8 cellular contexts compared by ENCODE assay signal in the genomic region with DNA sequence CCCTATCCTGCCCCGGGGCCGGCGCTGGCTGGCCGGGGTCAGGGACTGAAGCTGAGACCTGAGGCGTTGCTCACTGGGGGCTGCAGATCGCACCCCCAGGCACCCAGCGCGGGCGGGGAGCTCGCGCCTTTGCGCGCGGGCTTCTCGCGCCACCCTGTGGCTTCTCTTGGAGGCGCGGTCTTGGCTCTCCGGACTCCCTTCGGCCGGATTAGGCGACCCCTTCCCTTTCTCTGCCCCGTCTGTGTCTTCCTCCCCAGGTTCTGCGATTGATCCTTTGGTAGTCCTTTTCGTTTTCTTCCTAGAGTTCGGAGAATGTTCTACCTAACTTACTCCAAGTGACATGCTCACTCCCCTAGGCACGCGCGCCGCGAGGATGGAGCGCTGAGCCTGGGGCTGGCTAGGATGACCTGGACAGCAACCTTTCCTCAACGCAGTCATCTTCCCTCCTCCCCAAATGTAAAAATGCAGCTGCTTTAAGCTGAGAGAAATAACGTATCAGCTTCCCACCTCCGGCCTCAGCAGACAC. TPM values are rescaled to one million over a fixed set of nuclear protein-coding genes. Genes with fewer than 3 reads are reported as not detected.
DNase-seq lines count a peak whose midpoint lies in the region; TF ChIP-seq lines count a peak whose summit lies in the region.

No MANE protein-coding gene starts in this region.

- peak overlapping the region in 1 of 3 experiments; percentile 21; a peak in 1 of 7 replicates for H3K27ac Mint-ChIP-seq in H9
- H3K27ac Mint-ChIP-seq in activated T-helper 2 cell treated with anti-CD3 and anti-CD28 coated beads, Interferon-gamma antibody, Interleukin-2, Interleukin-4, amounts not matched to agents 10 μg/mL and 5 μg/mL and 100 μg/mL, durations not matched to agents 14 hours and 24 hours and 36 hours, result peak overlapping the region; percentile 44

- no peak overlapping the region for H2BK15ac ChIP-seq in H9 (ENCODE audit: low read depth, low read length)

- peak; percentile 92 for TF ChIP-seq CTCF in C4-2B (conservative IDR thresholded peaks at IDR 0.05)
- TF ChIP-seq CTCF in H9 (conservative IDR thresholded peaks at IDR 0.05), result peak; percentile 89
- TF ChIP-seq CTCF in OCI-LY3 (IDR thresholded peaks at IDR 0.05; ENCODE audit: low read depth, low read length), result peak; percentile 95
- peak; percentile 65 to 77 (median 68) for TF ChIP-seq CTCF in transverse colon (IDR thresholded peaks at IDR 0.05)

- H3K27ac ChIP-seq in C4-2B, result no peak overlapping the region
- H3K27ac ChIP-seq in H9 (ENCODE audit: insufficient read length, low read depth, low read length), result no peak overlapping the region
- H3K27ac ChIP-seq in OCI-LY3 (ENCODE audit: low read length), result no peak overlapping the region
- H3K27ac ChIP-seq in transverse colon, result no peak overlapping the region

- H3K4me3 ChIP-seq in OCI-LY3 (ENCODE audit: low read length) (peak overlapping the region; percentile 76), transverse colon (peak overlapping the region in 3 of 4 donors; percentile 11 to 37 (median 15))

- TF ChIP-seq POLR2A in transverse colon (IDR thresholded peaks at IDR 0.05), result no peak

- H3K36me3 Mint-ChIP-seq in H9 (ENCODE audit: insufficient read depth in 1 of 3, low read depth in 3 of 3), result no peaks in the 10 kb centered on the region
- H3K36me3 Mint-ChIP-seq in activated T-helper 2 cell treated with anti-CD3 and anti-CD28 coated beads, Interferon-gamma antibody, Interleukin-2, Interleukin-4, amounts not matched to agents 10 μg/mL and 5 μg/mL and 100 μg/mL, durations not matched to agents 14 hours and 24 hours and 36 hours (ENCODE audit: low read depth), result peaks cover 38% of the 10 kb centered on the region

- peak; percentile 71 for DNase-seq in H9
- peak; percentile 48 for DNase-seq in activated T-helper 2 cell treated with anti-CD3 and anti-CD28 coated beads, Interferon-gamma antibody, Interleukin-2, Interleukin-4, amounts not matched to agents 10 μg/mL and 5 μg/mL and 100 μg/mL, durations not matched to agents 14 hours and 24 hours and 36 hours (ENCODE audit: low spot score)
- peak; percentile 32 for DNase-seq in foreskin melanocyte
- peak in 34 of 56 donors; percentile 1 to 58 (median 18) for DNase-seq in nucleus accumbens (lab: John Stamatoyannopoulos, UW)
- DNase-seq in transverse colon, result peak; percentile 30
- DNase-seq in NCI-H1048 (lab: John Stamatoyannopoulos, UW), result no peak

- no peaks in the 10 kb centered on the region for H3K79me2 ChIP-seq in H9 (ENCODE audit: insufficient read depth, low read length)
- no peaks in the 10 kb centered on the region for H3K79me2 ChIP-seq in OCI-LY3 (ENCODE audit: low read length)

- H3K9me3 Mint-ChIP-seq in H9, result no peaks in the 10 kb centered on the region; a peak in 1 of 5 replicates
- H3K9me3 Mint-ChIP-seq in activated T-helper 2 cell treated with anti-CD3 and anti-CD28 coated beads, Interferon-gamma antibody, Interleukin-2, Interleukin-4, amounts not matched to agents 10 μg/mL and 5 μg/mL and 100 μg/mL, durations not matched to agents 14 hours and 24 hours and 36 hours, result no peaks in the 10 kb centered on the region

- no peak overlapping the region for H2BK20ac ChIP-seq in H9 (ENCODE audit: low read depth, low read length, poor library complexity, severe bottlenecking)

- H2AK5ac ChIP-seq in H9 (ENCODE audit: insufficient read length, low read length), result no peak overlapping the region

- H3K79me1 ChIP-seq in H9 (ENCODE audit: insufficient read depth, low read depth, low read length, poor library complexity, severe bottlenecking), result no peaks in the 10 kb centered on the region

- H3K4me2 ChIP-seq in H9 (ENCODE audit: insufficient read depth, insufficient read length, low read length) (peak overlapping the region; percentile 94), OCI-LY3 (ENCODE audit: low read length) (peak overlapping the region; percentile 96)

- H2BK120ac ChIP-seq in H9 (ENCODE audit: low read depth, low read length, poor library complexity, severe bottlenecking), result no peak overlapping the region

- H3K23ac ChIP-seq in H9 (ENCODE audit: insufficient read length, low read depth, low read length), result no peak overlapping the region

- peaks cover 6 to 33% of the 10 kb centered on the region in 2 experiments for H3K4me1 Mint-ChIP-seq in H9
- peaks cover 44% of the 10 kb centered on the region for H3K4me1 Mint-ChIP-seq in activated T-helper 2 cell treated with anti-CD3 and anti-CD28 coated beads, Interferon-gamma antibody, Interleukin-2, Interleukin-4, amounts not matched to agents 10 μg/mL and 5 μg/mL and 100 μg/mL, durations not matched to agents 14 hours and 24 hours and 36 hours (ENCODE audit: low read depth)

- H2BK12ac ChIP-seq in H9 (ENCODE audit: insufficient read length, low read depth, low read length), result no peak overlapping the region

- no peak overlapping the region for H3K4ac ChIP-seq in H9 (ENCODE audit: low read depth, low read length)

- H4K20me1 ChIP-seq in H9 (ENCODE audit: control insufficient read depth, insufficient read depth, insufficient read length) (no peaks in the 10 kb centered on the region), OCI-LY3 (ENCODE audit: insufficient read depth, low read length) (no peaks in the 10 kb centered on the region)

- H3K27me3 ChIP-seq in H9 (ENCODE audit: insufficient read depth, low read length) (peaks cover 77% of the 10 kb centered on the region), OCI-LY3 (ENCODE audit: low read depth, low read length) (peaks cover 50% of the 10 kb centered on the region), transverse colon (peaks cover 85% of the 10 kb centered on the region)

- H3K27me3 Mint-ChIP-seq in H9 (ENCODE audit: low read depth), result peaks cover 97% of the 10 kb centered on the region
- H3K27me3 Mint-ChIP-seq in activated T-helper 2 cell treated with anti-CD3 and anti-CD28 coated beads, Interferon-gamma antibody, Interleukin-2, Interleukin-4, amounts not matched to agents 10 μg/mL and 5 μg/mL and 100 μg/mL, durations not matched to agents 14 hours and 24 hours and 36 hours (ENCODE audit: low read depth), result peaks cover 27% of the 10 kb centered on the region

- H3K36me3 ChIP-seq in OCI-LY3 (replicated peaks; ENCODE audit: low read depth, low read length) (no peaks in the 10 kb centered on the region), transverse colon (no peaks in the 10 kb centered on the region)

- no peaks in the 10 kb centered on the region for H3K9me3 ChIP-seq in H9 (ENCODE audit: control insufficient read depth, low read depth, low read length)
- no peaks in the 10 kb centered on the region for H3K9me3 ChIP-seq in OCI-LY3 (ENCODE audit: insufficient read depth, low read length)
- H3K9me3 ChIP-seq in transverse colon, result no peaks in the 10 kb centered on the region

- no peak overlapping the region for H4K5ac ChIP-seq in H9 (ENCODE audit: insufficient read length, low read depth, low read length)

- no peak for TF ChIP-seq EP300 in transverse colon (IDR thresholded peaks at IDR 0.05; ENCODE audit: low read depth)

- no peak overlapping the region; the same call in 1 of the 2 replicates for H3K14ac ChIP-seq in H9 (ENCODE audit: insufficient read depth, low read length)

- H3K9ac ChIP-seq in H9 (ENCODE audit: extremely low read depth, insufficient read length, low read length), result no peak overlapping the region
- peak overlapping the region; percentile 29; the same call in 1 of the 2 replicates for H3K9ac ChIP-seq in OCI-LY3 (ENCODE audit: low read length)

- no peak overlapping the region for H3T11ph ChIP-seq in H9 (ENCODE audit: low read length)

- H3K56ac ChIP-seq in H9 (ENCODE audit: insufficient read length, low read depth, low read length), result no peak overlapping the region

- peak overlapping the region; percentile 64 to 90 for H3K4me3 Mint-ChIP-seq in H9
- H3K4me3 Mint-ChIP-seq in activated T-helper 2 cell treated with anti-CD3 and anti-CD28 coated beads, Interferon-gamma antibody, Interleukin-2, Interleukin-4, amounts not matched to agents 10 μg/mL and 5 μg/mL and 100 μg/mL, durations not matched to agents 14 hours and 24 hours and 36 hours (ENCODE audit: low read depth), result peak overlapping the region; percentile 87

- intact Hi-C loops in activated T-helper 2 cell treated with anti-CD3 and anti-CD28 coated beads, Interferon-gamma antibody, Interleukin-2, Interleukin-4, amounts not matched to agents 10 μg/mL and 5 μg/mL and 100 μg/mL, durations not matched to agents 14 hours and 24 hours and 36 hours (cut with micrococcal nuclease), result loop anchor here (1.0 to 5.0 kb wide), 4 partner anchors 21 to 272 kb away; a partner anchor contains a TSS
- intact Hi-C loops in transverse colon (cut with DNase I; ENCODE audit: low total_unique reads), result no loop called here

- WGBS in H9 (ENCODE audit: extremely low coverage, insufficient read length, low lambda C conversion rate), result no CpG with 5 or more reads among the region's 35 CpGs
- 1% methylated on average over 29 of the region's 35 CpGs; no CpG with 5 or more reads in 1 of the 2 donors for WGBS in transverse colon (ENCODE audit: low coverage in 1 of 2), 2 donors

- no peak overlapping the region for H4K91ac ChIP-seq in H9 (ENCODE audit: insufficient read length, low read depth, low read length)

- in situ Hi-C loops in transverse colon (cut with MboI; ENCODE audit: low pct_ligation_motif_present in 1 of 4, low pct_unique_long_range_greater_than_20kb in 1 of 4, low sequenced_read_pairs in 3 of 4), result loop anchor here in 3 of 4 donors (10.0 to 25.0 kb wide), 2 partner anchors 155 to 173 kb away; a partner anchor contains a TSS

- H3K4me1 ChIP-seq in H9 (ENCODE audit: insufficient read depth, low read length) (no peaks in the 10 kb centered on the region), OCI-LY3 (ENCODE audit: low read length) (peaks cover 17% of the 10 kb centered on the region; the same call in 1 of the 2 replicates), transverse colon (peaks cover 14 to 27% (median 25%) of the 10 kb centered on the region in 4 donors)

- no peak overlapping the region for H3K18ac ChIP-seq in H9 (ENCODE audit: insufficient read length, low read depth, low read length)

- H2AFZ ChIP-seq in H9 (ENCODE audit: low read length) (no peak overlapping the region), OCI-LY3 (ENCODE audit: low read depth, low read length) (peak overlapping the region; percentile 64)

- no peak overlapping the region for H2BK5ac ChIP-seq in H9 (ENCODE audit: insufficient read length, low read length)

- peaks cover 13% of the 10 kb centered on the region for H3K23me2 ChIP-seq in H9 (ENCODE audit: insufficient read length, low read depth, low read length, poor library complexity, severe bottlenecking)

- H4K8ac ChIP-seq in H9 (replicated peaks; ENCODE audit: insufficient read length, low read depth, low read length), result no peak overlapping the region

RNA-seq across cellular contexts. Expression of a gene that starts 0.5 kb away (rescaled TPM):
- total RNA-seq in H9 (2021), result 0.13 and 0.24 TPM in 2 replicates
- 252 and 253 TPM in 2 replicates for total RNA-seq in activated T-helper 2 cell treated with anti-CD3 and anti-CD28 coated beads, Interferon-gamma antibody, Interleukin-2, Interleukin-4, amounts not matched to agents 10 μg/mL and 5 μg/mL and 100 μg/mL, durations not matched to agents 14 hours and 24 hours and 36 hours
- total RNA-seq in transverse colon, result 1 to 10 TPM in 1 of 4 donors, under 1 TPM in 2, not detected in 1; 0.20 to 2.6 (median 0.64) TPM

RNA-seq across cellular contexts. Expression of a gene that starts 1.3 kb away (rescaled TPM):
- total RNA-seq in H9 (2021) (not detected in 2 replicates), transverse colon (not detected)
- total RNA-seq in activated T-helper 2 cell treated with anti-CD3 and anti-CD28 coated beads, Interferon-gamma antibody, Interleukin-2, Interleukin-4, amounts not matched to agents 10 μg/mL and 5 μg/mL and 100 μg/mL, durations not matched to agents 14 hours and 24 hours and 36 hours, result 1.1 and 1.4 TPM in 2 replicates

RNA-seq across cellular contexts. Expression of a gene that starts 33.3 kb away (rescaled TPM):
- total RNA-seq in H9 (2021) (0.31 and 0.39 TPM in 2 replicates), transverse colon (1 to 10 TPM; 1.8 to 5.6 (median 3.7) TPM)
- total RNA-seq in activated T-helper 2 cell treated with anti-CD3 and anti-CD28 coated beads, Interferon-gamma antibody, Interleukin-2, Interleukin-4, amounts not matched to agents 10 μg/mL and 5 μg/mL and 100 μg/mL, durations not matched to agents 14 hours and 24 hours and 36 hours, result 0.55 and 0.80 TPM in 2 replicates

RNA-seq across cellular contexts. Expression of a gene that starts 43.5 kb away (rescaled TPM):
- 2.0 and 2.5 TPM in 2 replicates for total RNA-seq in H9 (2021)
- 453 and 474 TPM in 2 replicates for total RNA-seq in activated T-helper 2 cell treated with anti-CD3 and anti-CD28 coated beads, Interferon-gamma antibody, Interleukin-2, Interleukin-4, amounts not matched to agents 10 μg/mL and 5 μg/mL and 100 μg/mL, durations not matched to agents 14 hours and 24 hours and 36 hours
- 1 to 10 TPM in 3 of 4 donors, not detected in 1; 1.9 to 5.9 (median 3.4) TPM for total RNA-seq in transverse colon

Comparison
In these comparisons a context has a peak if more than half of its experiments do, and no peak if none do; other contexts are left out.
1. RNA of a gene that starts 0.5 kb away (total RNA-seq): 252 to 253 TPM in activated T-helper 2 cell treated with anti-CD3 and anti-CD28 coated beads, Interferon-gamma antibody, Interleukin-2, Interleukin-4, amounts not matched to agents 10 μg/mL and 5 μg/mL and 100 μg/mL, durations not matched to agents 14 hours and 24 hours and 36 hours; 0.20 to 2.6 TPM in transverse colon and 0.13 to 0.24 TPM in H9; every median in the first group is over 10 times any median in the second.
2. Peak in every context shown above with its lines, with median percentiles within 50 percentile points of each other: CTCF ChIP-seq.